In the genomic region with DNA sequence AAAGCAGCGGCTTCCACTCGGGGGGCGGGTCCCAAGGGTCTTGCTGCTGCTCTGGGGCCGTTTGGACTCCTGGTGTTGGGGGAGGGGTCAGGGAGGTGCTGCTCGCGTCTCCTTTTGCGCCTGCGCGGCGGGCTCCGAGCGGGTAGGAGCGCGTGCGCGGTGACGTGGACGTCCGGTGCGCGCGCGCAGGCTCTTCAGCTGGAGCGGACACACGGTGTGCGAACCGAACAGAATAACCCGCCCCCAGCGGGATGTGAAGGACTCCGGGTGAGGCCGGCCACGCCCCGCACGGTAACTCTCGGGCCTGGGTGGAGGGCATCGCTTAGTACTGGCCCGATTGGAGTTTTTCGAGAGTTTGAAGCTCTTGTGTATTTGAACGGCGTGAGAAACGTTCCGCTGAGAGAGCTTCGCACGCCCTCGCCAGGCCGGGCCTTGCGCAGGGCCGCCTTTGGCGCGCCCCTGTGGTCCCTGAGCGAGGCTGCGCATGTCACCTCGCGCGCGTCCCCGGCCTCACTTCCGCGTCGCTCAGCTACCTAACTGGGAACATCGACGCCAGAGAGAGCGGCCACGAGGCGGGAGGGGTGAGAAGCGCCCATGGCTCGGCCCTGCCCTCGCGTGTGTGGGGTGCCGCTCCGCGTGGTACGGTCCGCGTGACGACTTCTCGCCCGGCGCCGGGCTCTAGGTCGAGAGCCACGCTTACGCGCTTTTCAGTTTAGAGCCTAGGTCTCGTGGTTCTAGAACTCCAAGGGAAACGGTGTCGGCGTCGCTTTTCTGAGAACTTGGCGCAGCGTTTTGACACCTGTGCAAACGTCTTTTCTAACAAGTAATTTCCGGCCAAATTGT, we compare ENCODE assay signal across 8 cellular contexts. TPM values are rescaled to one million over a fixed set of nuclear protein-coding genes. Genes with fewer than 3 reads are reported as not detected.
DNase-seq lines count a peak whose midpoint lies in the region; ATAC-seq, FAIRE-seq and TF ChIP-seq lines count a peak whose summit lies in the region.

MGA (plus strand) TSS at position 171 of the 843 bp plus-strand sequence.

- peak within 1 kb of the TSS; percentile 73 for H2BK12ac ChIP-seq in neuronal stem cell (ENCODE audit: low read length)

- peak within 1 kb of the TSS; percentile 64 for H4K91ac ChIP-seq in neuronal stem cell (ENCODE audit: low read depth, low read length, poor library complexity)

- H3K4me2 ChIP-seq in KMS-11 (peak within 1 kb of the TSS; percentile 61), neuronal stem cell (ENCODE audit: insufficient read depth, low read length, poor library complexity, severe bottlenecking) (peak within 1 kb of the TSS; percentile 95)

- H3K4me1 ChIP-seq in KMS-11 (ENCODE audit: low read depth, poor library complexity, severe bottlenecking) (peaks cover 18% of the 10 kb centered on the region), RWPE2 (ENCODE audit: insufficient read depth, poor library complexity, severe bottlenecking) (peaks cover 25% of the 10 kb centered on the region), neuronal stem cell (ENCODE audit: control insufficient read depth in 2 of 2, insufficient read depth in 1 of 2, low read depth in 1 of 2, low read length in 2 of 2) (peaks cover 8% of the 10 kb centered on the region in 2 donors)

- DNase-seq in EH (ENCODE audit: low read depth) (peak; percentile 94), RWPE2 (ENCODE audit: low spot score) (peak; percentile 98), frontal cortex (ENCODE audit: low spot score in 2 of 2) (peak; percentile 74 to 81), neuronal stem cell (ENCODE audit: low spot score) (peak; percentile 93)
- DNase-seq in activated gamma-delta T cell treated with anti-CD3 and anti-CD28 coated beads, Interleukin-2, amount 50 U/mL, for 16 hours (ENCODE audit: low read depth): peak; percentile 80

- peak within 1 kb of the TSS; percentile 96 for H2AK5ac ChIP-seq in neuronal stem cell (ENCODE audit: low read depth, low read length)

- H2BK120ac ChIP-seq in neuronal stem cell (ENCODE audit: low read depth, low read length): peak within 1 kb of the TSS; percentile 91

- H3K23ac ChIP-seq in neuronal stem cell (ENCODE audit: low read depth, low read length, poor library complexity): peak within 1 kb of the TSS; percentile 98

- peak within 1 kb of the TSS; percentile 23 for H4K8ac ChIP-seq in neuronal stem cell (ENCODE audit: low read depth, low read length)

- H3K9ac ChIP-seq in KMS-11 (peak within 1 kb of the TSS; percentile 93), neuronal stem cell (ENCODE audit: low read depth, low read length, poor library complexity) (peak within 1 kb of the TSS; percentile 85)

- WGBS in neuronal stem cell (ENCODE audit: extremely low coverage in 2 of 2, insufficient read length in 2 of 2, insufficient replicate concordance in 1 of 2), 2 donors: no CpG with 5 or more reads among the region's 93 CpGs

- peaks cover 48% of the 10 kb centered on the region for H3K79me2 ChIP-seq in KMS-11 (ENCODE audit: insufficient read depth, low read depth)

- H2BK5ac ChIP-seq in neuronal stem cell (ENCODE audit: low read length): peak within 1 kb of the TSS; percentile 66

- H3K27me3 ChIP-seq in KMS-11 (ENCODE audit: insufficient read depth, low read depth): no peaks in the 10 kb centered on the region
- H3K27me3 ChIP-seq in RWPE2 (ENCODE audit: insufficient read depth, poor library complexity, severe bottlenecking): no peaks in the 10 kb centered on the region
- H3K27me3 ChIP-seq in neuronal stem cell (ENCODE audit: control insufficient read depth in 3 of 3, insufficient read depth in 3 of 3, low read depth in 1 of 3, low read length in 3 of 3): peaks cover 0 to 9% (median 0%) of the 10 kb centered on the region in 3 experiments

- ATAC-seq in GM21737 (IDR thresholded peaks at IDR 0.05; ENCODE audit: unreplicated experiment) (peak; percentile 64), RWPE2 (ENCODE audit: low read depth) (peak; percentile 88)

- TF ChIP-seq CTCF in KMS-11 (conservative IDR thresholded peaks at IDR 0.05; ENCODE audit: low read depth, low read length) (no peak), RWPE2 (IDR thresholded peaks at IDR 0.05; ENCODE audit: poor library complexity, severe bottlenecking) (peak; percentile 39), subcutaneous adipose tissue (IDR thresholded peaks at IDR 0.05; ENCODE audit: low read depth) (no peak)

- H3K4me3 ChIP-seq in KMS-11 (IDR thresholded peaks at IDR 0.05; ENCODE audit: insufficient read depth, low read depth, low read length) (no peak within 1 kb of the TSS), RWPE2 (ENCODE audit: severe bottlenecking) (peak within 1 kb of the TSS; percentile 35), neuronal stem cell (ENCODE audit: low read length in 2 of 2) (peak within 1 kb of the TSS; percentile 64 to 87)

- H2AFZ ChIP-seq in KMS-11 (ENCODE audit: low read depth): peak within 1 kb of the TSS; percentile 88
- peak within 1 kb of the TSS; percentile 91 for H2AFZ ChIP-seq in neuronal stem cell (ENCODE audit: low read length)

- H4K20me1 ChIP-seq in KMS-11 (ENCODE audit: insufficient read depth): no peaks in the 10 kb centered on the region

- H3K9me3 ChIP-seq in RWPE2 (ENCODE audit: severe bottlenecking) (no peaks in the 10 kb centered on the region), neuronal stem cell (replicated peaks in 1 of 2; ENCODE audit: control insufficient read depth in 2 of 2, insufficient read depth in 1 of 2, low read depth in 1 of 2, low read length in 2 of 2) (peaks cover 2 to 7% of the 10 kb centered on the region in 2 donors)

- peak within 1 kb of the TSS; percentile 95 for H3K18ac ChIP-seq in neuronal stem cell (ENCODE audit: low read length)

- H3K79me1 ChIP-seq in neuronal stem cell (ENCODE audit: low read depth, low read length): peaks cover 9% of the 10 kb centered on the region

- H3K27ac ChIP-seq in KMS-11 (peak within 1 kb of the TSS; percentile 96), RWPE2 (ENCODE audit: poor library complexity, severe bottlenecking) (peak within 1 kb of the TSS; percentile 69), neuronal stem cell (replicated peaks; ENCODE audit: low read length) (peak within 1 kb of the TSS; percentile 83)

- no peaks in the 10 kb centered on the region for H3K36me3 ChIP-seq in KMS-11 (ENCODE audit: insufficient read depth)
- H3K36me3 ChIP-seq in RWPE2 (ENCODE audit: low read depth): no peaks in the 10 kb centered on the region
- no peaks in the 10 kb centered on the region for H3K36me3 ChIP-seq in neuronal stem cell (replicated peaks in 1 of 2; ENCODE audit: control insufficient read depth in 2 of 2, insufficient read depth in 2 of 2, low read length in 2 of 2)

- H3K4ac ChIP-seq in neuronal stem cell (ENCODE audit: low read length): peak within 1 kb of the TSS; percentile 10

- H2BK15ac ChIP-seq in neuronal stem cell (ENCODE audit: low read length): peak within 1 kb of the TSS; percentile 94

- FAIRE-seq in frontal cortex (lab: Jason Lieb, UNC): no peak

- H3K14ac ChIP-seq in neuronal stem cell (ENCODE audit: low read length): no peak within 1 kb of the TSS

RNA-seq across cellular contexts. Expression of gene MGA, which starts in this region (rescaled TPM):
- total RNA-seq in frontal cortex (81.9 TPM), subcutaneous adipose tissue (10 to 100 TPM; 29.1 to 43.4 (median 33.3) TPM)
- 9.4 TPM for polyA plus RNA-seq in neuronal stem cell (2013, experiment 1 of 2)
- polyA plus RNA-seq in neuronal stem cell (2013, experiment 2 of 2): 9.0 TPM
